In genomic region chr3:101673953-101674352, GRCh38 we compare ENCODE assay signal across 23 cellular contexts. TPM values are rescaled to one million over a fixed set of nuclear protein-coding genes. Genes with fewer than 3 reads are reported as not detected.
A peak's percentile ranks its signal among the peaks of the same experiment; 100 is the strongest.
DNase-seq lines count a peak whose midpoint lies in the region; ATAC-seq and TF ChIP-seq lines count a peak whose summit lies in the region.
"Had no signal": no experiment of that assay in that cellular context is flagged by ENCODE, and none has a peak within 500 bp of the region (broad histone marks: within the 10 kb centered on the region; RNA-seq: fewer than 3 reads in every experiment).

No MANE protein-coding gene starts in this region.

- no peak overlapping the region for H3K27ac ChIP-seq in gastrocnemius medialis
- H3K27ac ChIP-seq: cardiac muscle cell, sigmoid colon, testis had no signal

- CTCF ChIA-PET in activated naive CD4-positive, alpha-beta T cell treated with anti-CD3 and anti-CD28 coated beads for 36 hours (lab: Charles Lee) = interaction anchor here (0.6 to 0.9 kb wide), 4 partner anchors 27 to 604 kb away, joined by 3 to 6 read pairs (median 4); no protein-coding TSS in a partner anchor

- H3K4me3 ChIP-seq in gastrocnemius medialis = no peak overlapping the region
- H3K4me3 ChIP-seq: cardiac muscle cell, sigmoid colon, testis had no signal

- DNase-seq in activated naive CD4-positive, alpha-beta T cell treated with anti-CD3 and anti-CD28 coated beads for 36 hours = no peak
- DNase-seq in T-helper 17 cell (no peak), gastrocnemius medialis (no peak), cerebellum (ENCODE audit: low spot score) (no peak), HT-29 (ENCODE audit: low spot score) (no peak)
- DNase-seq: activated CD4-positive, alpha-beta memory T cell treated with anti-CD3 and anti-CD28 coated beads, Interleukin-2, amount 10 ng/mL, durations not matched to agents 7 days and 5 days; activated naive CD4-positive, alpha-beta T cell treated with Interleukin-2 at 50 U/mL for 16 hours; effector CD8-positive, alpha-beta T cell; GF-D8; H7; mesenchymal stem cell; NCI-H1417 treated with DMSO at 0.1 percent for 48 hours; NCI-H226; nucleus accumbens; SHP77 treated with DMSO at 0.1 percent for 48 hours; sigmoid colon; stimulated activated CD4-positive, alpha-beta T cell treated with anti-CD3 and anti-CD28 coated beads, Interleukin-1b, Interleukin-23, amount 100 ng/mL, for 48 hours; T-helper 9 cell; testis had no signal

- peak overlapping the region; percentile 66 for H3K4me3 Mint-ChIP-seq in activated naive CD4-positive, alpha-beta T cell treated with anti-CD3 and anti-CD28 coated beads, Interleukin-2, amount 50 U/mL, for 24 hours
- H3K4me3 Mint-ChIP-seq in activated naive CD4-positive, alpha-beta T cell treated with anti-CD3 and anti-CD28 coated beads for 36 hours = no peak overlapping the region
- H3K4me3 Mint-ChIP-seq in T-helper 17 cell = peak overlapping the region; percentile 69
- no peak overlapping the region for H3K4me3 Mint-ChIP-seq in dendritic cell treated with granulocyte-macrophage colony-stimulating factor and Interleukin-4, amounts not matched to agents 40 ng/mL and 50 ng/mL, for 4 days
- peak overlapping the region; percentile 67 for H3K4me3 Mint-ChIP-seq in stimulated activated memory B cell treated with anti-CD40 and anti-IgM and Interleukin-4, amounts not matched to agents 10 μg/mL and 1 μg/mL and 100 μg/mL, for 72 hours

- TF ChIP-seq CTCF in gastrocnemius medialis (IDR thresholded peaks at IDR 0.05 in 4 of 5, conservative IDR thresholded peaks at IDR 0.05 in 1 of 5) = no peak

- H3K36me3 ChIP-seq in gastrocnemius medialis = peaks cover 0 to 26% of the 10 kb centered on the region in 2 donors

- H3K4me1 ChIP-seq in gastrocnemius medialis = peaks cover 17 to 23% of the 10 kb centered on the region in 2 donors

- H3K27me3 Mint-ChIP-seq in activated naive CD4-positive, alpha-beta T cell treated with anti-CD3 and anti-CD28 coated beads, Interleukin-2, amount 50 U/mL, for 24 hours = no peaks in the 10 kb centered on the region
- no peaks in the 10 kb centered on the region for H3K27me3 Mint-ChIP-seq in activated naive CD4-positive, alpha-beta T cell treated with anti-CD3 and anti-CD28 coated beads for 36 hours (ENCODE audit: low read depth)
- no peaks in the 10 kb centered on the region for H3K27me3 Mint-ChIP-seq in T-helper 17 cell
- H3K27me3 Mint-ChIP-seq in dendritic cell treated with granulocyte-macrophage colony-stimulating factor and Interleukin-4, amounts not matched to agents 40 ng/mL and 50 ng/mL, for 4 days = no peaks in the 10 kb centered on the region
- no peaks in the 10 kb centered on the region for H3K27me3 Mint-ChIP-seq in stimulated activated memory B cell treated with anti-CD40 and anti-IgM and Interleukin-4, amounts not matched to agents 10 μg/mL and 1 μg/mL and 100 μg/mL, for 72 hours
- H3K27me3 Mint-ChIP-seq: activated CD4-positive, alpha-beta memory T cell treated with anti-CD3 and anti-CD28 coated beads, Interleukin-2, amount 10 ng/mL, durations not matched to agents 7 days and 5 days had no signal

- peak overlapping the region; percentile 65 for H3K27ac Mint-ChIP-seq in activated naive CD4-positive, alpha-beta T cell treated with anti-CD3 and anti-CD28 coated beads, Interleukin-2, amount 50 U/mL, for 24 hours
- H3K27ac Mint-ChIP-seq in activated naive CD4-positive, alpha-beta T cell treated with anti-CD3 and anti-CD28 coated beads for 36 hours = no peak overlapping the region
- peak overlapping the region; percentile 88 for H3K27ac Mint-ChIP-seq in T-helper 17 cell
- peak overlapping the region; percentile 33 for H3K27ac Mint-ChIP-seq in dendritic cell treated with granulocyte-macrophage colony-stimulating factor and Interleukin-4, amounts not matched to agents 40 ng/mL and 50 ng/mL, for 4 days
- peak overlapping the region; percentile 58 for H3K27ac Mint-ChIP-seq in stimulated activated memory B cell treated with anti-CD40 and anti-IgM and Interleukin-4, amounts not matched to agents 10 μg/mL and 1 μg/mL and 100 μg/mL, for 72 hours
- H3K27ac Mint-ChIP-seq: activated CD4-positive, alpha-beta memory T cell treated with anti-CD3 and anti-CD28 coated beads, Interleukin-2, amount 10 ng/mL, durations not matched to agents 7 days and 5 days had no signal

- H3K9me3 ChIP-seq in T-helper 17 cell (ENCODE audit: control insufficient read depth, low read length, poor library complexity, severe bottlenecking) = no peaks in the 10 kb centered on the region
- no peaks in the 10 kb centered on the region for H3K9me3 ChIP-seq in gastrocnemius medialis
- H3K9me3 ChIP-seq: sigmoid colon, testis had no signal

- intact Hi-C loops in activated naive CD4-positive, alpha-beta T cell treated with anti-CD3 and anti-CD28 coated beads for 36 hours (cut with micrococcal nuclease) = no loop called here
- intact Hi-C loops in dendritic cell treated with granulocyte-macrophage colony-stimulating factor and Interleukin-4, amounts not matched to agents 40 ng/mL and 50 ng/mL, for 4 days (cut with micrococcal nuclease) = no loop called here
- intact Hi-C loops in gastrocnemius medialis (cut with DNase I; ENCODE audit: low total_unique reads) = no loop called here

- ATAC-seq in T-helper 17 cell (no peak), gastrocnemius medialis (no peak)
- no peak for ATAC-seq in stimulated activated memory B cell treated with anti-CD40 and anti-IgM and Interleukin-4, amounts not matched to agents 10 μg/mL and 1 μg/mL and 100 μg/mL, for 72 hours

- H3K9me3 Mint-ChIP-seq in activated naive CD4-positive, alpha-beta T cell treated with anti-CD3 and anti-CD28 coated beads, Interleukin-2, amount 50 U/mL, for 24 hours = no peaks in the 10 kb centered on the region
- H3K9me3 Mint-ChIP-seq in activated naive CD4-positive, alpha-beta T cell treated with anti-CD3 and anti-CD28 coated beads for 36 hours = no peaks in the 10 kb centered on the region
- H3K9me3 Mint-ChIP-seq in dendritic cell treated with granulocyte-macrophage colony-stimulating factor and Interleukin-4, amounts not matched to agents 40 ng/mL and 50 ng/mL, for 4 days = no peaks in the 10 kb centered on the region
- no peaks in the 10 kb centered on the region for H3K9me3 Mint-ChIP-seq in stimulated activated memory B cell treated with anti-CD40 and anti-IgM and Interleukin-4, amounts not matched to agents 10 μg/mL and 1 μg/mL and 100 μg/mL, for 72 hours
- H3K9me3 Mint-ChIP-seq: activated CD4-positive, alpha-beta memory T cell treated with anti-CD3 and anti-CD28 coated beads, Interleukin-2, amount 10 ng/mL, durations not matched to agents 7 days and 5 days had no signal

- H3K4me1 Mint-ChIP-seq in activated naive CD4-positive, alpha-beta T cell treated with anti-CD3 and anti-CD28 coated beads, Interleukin-2, amount 50 U/mL, for 24 hours = peaks cover 53% of the 10 kb centered on the region
- H3K4me1 Mint-ChIP-seq in activated naive CD4-positive, alpha-beta T cell treated with anti-CD3 and anti-CD28 coated beads for 36 hours (ENCODE audit: low read depth) = peaks cover 46% of the 10 kb centered on the region
- peaks cover 41% of the 10 kb centered on the region for H3K4me1 Mint-ChIP-seq in T-helper 17 cell
- H3K4me1 Mint-ChIP-seq in dendritic cell treated with granulocyte-macrophage colony-stimulating factor and Interleukin-4, amounts not matched to agents 40 ng/mL and 50 ng/mL, for 4 days (ENCODE audit: low read depth) = peaks cover 36% of the 10 kb centered on the region
- H3K4me1 Mint-ChIP-seq in stimulated activated memory B cell treated with anti-CD40 and anti-IgM and Interleukin-4, amounts not matched to agents 10 μg/mL and 1 μg/mL and 100 μg/mL, for 72 hours = peaks cover 43% of the 10 kb centered on the region

- in situ Hi-C loops in gastrocnemius medialis (cut with MboI; ENCODE audit: low sequenced_read_pairs in 4 of 4) = no loop called here

- peaks cover 13% of the 10 kb centered on the region for H3K36me3 Mint-ChIP-seq in activated naive CD4-positive, alpha-beta T cell treated with anti-CD3 and anti-CD28 coated beads, Interleukin-2, amount 50 U/mL, for 24 hours
- peaks cover 35% of the 10 kb centered on the region for H3K36me3 Mint-ChIP-seq in activated naive CD4-positive, alpha-beta T cell treated with anti-CD3 and anti-CD28 coated beads for 36 hours (ENCODE audit: low read depth)
- H3K36me3 Mint-ChIP-seq in T-helper 17 cell (ENCODE audit: low read depth) = peaks cover 4% of the 10 kb centered on the region
- H3K36me3 Mint-ChIP-seq in dendritic cell treated with granulocyte-macrophage colony-stimulating factor and Interleukin-4, amounts not matched to agents 40 ng/mL and 50 ng/mL, for 4 days (ENCODE audit: low read depth) = peaks cover 54% of the 10 kb centered on the region
- peaks cover 23% of the 10 kb centered on the region for H3K36me3 Mint-ChIP-seq in stimulated activated memory B cell treated with anti-CD40 and anti-IgM and Interleukin-4, amounts not matched to agents 10 μg/mL and 1 μg/mL and 100 μg/mL, for 72 hours

- no peaks in the 10 kb centered on the region for H3K27me3 ChIP-seq in gastrocnemius medialis
- H3K27me3 ChIP-seq: cardiac muscle cell, sigmoid colon, testis had no signal

- no peak for TF ChIP-seq POLR2A in gastrocnemius medialis (IDR thresholded peaks at IDR 0.05)

RNA-seq across cellular contexts. Expression of gene ZBTB11, which starts 3.0 kb away (rescaled TPM):
- 10 to 100 TPM; 31.2 to 31.7 TPM for total RNA-seq in activated naive CD4-positive, alpha-beta T cell treated with anti-CD3 and anti-CD28 coated beads for 36 hours
- total RNA-seq in T-helper 17 cell (10 to 100 TPM; 65.2 to 77.2 TPM), gastrocnemius medialis (10 to 100 TPM; 14.6 to 20.9 (median 16.1) TPM), cerebellum (42.8 TPM)
- 19.2 and 26.0 TPM in 2 replicates for total RNA-seq in HT-29 (2014; rRNA removed; shearing (Covaris generic))

RNA-seq across cellular contexts. Expression of gene RPL24, which starts 12.6 kb away (rescaled TPM):
- 1,000 to 10,000 TPM; 2,159 to 2,187 TPM for total RNA-seq in activated naive CD4-positive, alpha-beta T cell treated with anti-CD3 and anti-CD28 coated beads for 36 hours
- total RNA-seq in T-helper 17 cell = 1,000 to 10,000 TPM; 1,360 to 1,402 TPM
- total RNA-seq in gastrocnemius medialis = 1,000 to 10,000 TPM; 1,085 to 1,329 (median 1,254) TPM
- total RNA-seq in cerebellum = 997 TPM
- 1,651 and 2,156 TPM in 2 replicates for total RNA-seq in HT-29 (2014; rRNA removed; shearing (Covaris generic))

RNA-seq across cellular contexts. Expression of gene CEP97, which starts 50.5 kb away (rescaled TPM):
- 10 to 100 TPM; 17.0 to 20.3 TPM for total RNA-seq in activated naive CD4-positive, alpha-beta T cell treated with anti-CD3 and anti-CD28 coated beads for 36 hours
- total RNA-seq in T-helper 17 cell (10 to 100 TPM; 10.4 to 11.1 TPM), gastrocnemius medialis (10 to 100 TPM in 3 of 4 donors, 1 to 10 TPM in 1; 8.3 to 20.0 (median 13.2) TPM), cerebellum (45.5 TPM)
- total RNA-seq in HT-29 (2014; rRNA removed; shearing (Covaris generic)) = 3.3 and 3.4 TPM in 2 replicates

Comparison
In these comparisons a context has a peak if more than half of its experiments do, and no peak if none do; other contexts are left out.
1. H3K4me3 Mint-ChIP-seq: peak in activated naive CD4-positive, alpha-beta T cell treated with anti-CD3 and anti-CD28 coated beads, Interleukin-2, amount 50 U/mL, for 24 hours (single experiment), T-helper 17 cell (single experiment) and stimulated activated memory B cell treated with anti-CD40 and anti-IgM and Interleukin-4, amounts not matched to agents 10 μg/mL and 1 μg/mL and 100 μg/mL, for 72 hours (single experiment); none in activated naive CD4-positive, alpha-beta T cell treated with anti-CD3 and anti-CD28 coated beads for 36 hours (single experiment) and dendritic cell treated with granulocyte-macrophage colony-stimulating factor and Interleukin-4, amounts not matched to agents 40 ng/mL and 50 ng/mL, for 4 days (single experiment).